In genomic region chr22:41957941-41958556, GRCh38 we compare ENCODE assay signal across 11 cellular contexts. TPM values are rescaled to one million over a fixed set of nuclear protein-coding genes. Genes with fewer than 3 reads are reported as not detected.
DNase-seq lines count a peak whose midpoint lies in the region; ATAC-seq, FAIRE-seq and TF ChIP-seq lines count a peak whose summit lies in the region.
"Had no signal": no experiment of that assay in that cellular context is flagged by ENCODE, and none has a peak within 500 bp of the region (broad histone marks: within the 10 kb centered on the region; RNA-seq: fewer than 3 reads in every experiment).

No MANE protein-coding gene starts in this region.

- FAIRE-seq in D721Med (lab: Jason Lieb, UNC) = no peak

- no peak for DNase-seq in activated T-cell treated with anti-CD3 and anti-CD28 coated beads, Interleukin-2, amount 50 U/mL, for 72 hours
- no peak for DNase-seq in activated T-cell treated with anti-CD3 and anti-CD28 coated beads, Interleukin-2, amount 50 U/mL, for 24 hours
- DNase-seq in activated T-helper 1 cell treated with anti-CD3 and anti-CD28 coated beads, Interleukin-12 subunit alpha, Interleukin-12 subunit beta, Interleukin-2, Interleukin-4 antibody, amounts not matched to agents 30 ng/mL and 10 ng/mL and 1 ng/mL, durations not matched to agents 14 hours and 24 hours and 36 hours (ENCODE audit: low spot score) = no peak
- DNase-seq in thoracic aorta (ENCODE audit: low spot score) = no peak
- no peak for DNase-seq in central memory CD4-positive, alpha-beta T cell
- DNase-seq in NOMO-1 treated with DMSO at 0.1 percent for 48 hours (lab: John Stamatoyannopoulos, UW; ENCODE audit: unreplicated experiment) = no peak
- DNase-seq in D721Med (ENCODE audit: insufficient read length, low spot score) = no peak
- DNase-seq: NCI-H1436 treated with DMSO at 0.1 percent for 48 hours had no signal

- no peak overlapping the region for H3K27ac ChIP-seq in thoracic aorta
- H3K27ac ChIP-seq: epithelial cell of prostate, SJSA1 had no signal

- peak overlapping the region in 1 of 2 donors; percentile 27 for H3K4me3 Mint-ChIP-seq in activated T-cell treated with anti-CD3 and anti-CD28 coated beads, Interleukin-2, amount 50 U/mL, for 72 hours
- H3K4me3 Mint-ChIP-seq in activated T-cell treated with anti-CD3 and anti-CD28 coated beads, Interleukin-2, amount 50 U/mL, for 24 hours = no peak overlapping the region
- no peak overlapping the region for H3K4me3 Mint-ChIP-seq in activated T-helper 1 cell treated with anti-CD3 and anti-CD28 coated beads, Interleukin-12 subunit alpha, Interleukin-12 subunit beta, Interleukin-2, Interleukin-4 antibody, amounts not matched to agents 30 ng/mL and 10 ng/mL and 1 ng/mL, durations not matched to agents 14 hours and 24 hours and 36 hours

- H3K9me3 ChIP-seq in iPS-18c (ENCODE audit: control insufficient read depth, insufficient read depth, low read length) (no peaks in the 10 kb centered on the region), thoracic aorta (no peaks in the 10 kb centered on the region)
- H3K9me3 ChIP-seq: SJSA1 had no signal

- peak overlapping the region; percentile 31; the same call in 1 of the 2 replicates for H3K4me3 ChIP-seq in iPS-18c (ENCODE audit: insufficient read depth, low read depth, low read length)
- peak overlapping the region; percentile 41 for H3K4me3 ChIP-seq in thoracic aorta
- H3K4me3 ChIP-seq: SJSA1 had no signal

- H3K27me3 Mint-ChIP-seq in activated T-cell treated with anti-CD3 and anti-CD28 coated beads, Interleukin-2, amount 50 U/mL, for 72 hours (ENCODE audit: low read depth) = no peaks in the 10 kb centered on the region
- no peaks in the 10 kb centered on the region for H3K27me3 Mint-ChIP-seq in activated T-cell treated with anti-CD3 and anti-CD28 coated beads, Interleukin-2, amount 50 U/mL, for 24 hours
- peaks cover 4% of the 10 kb centered on the region for H3K27me3 Mint-ChIP-seq in activated T-helper 1 cell treated with anti-CD3 and anti-CD28 coated beads, Interleukin-12 subunit alpha, Interleukin-12 subunit beta, Interleukin-2, Interleukin-4 antibody, amounts not matched to agents 30 ng/mL and 10 ng/mL and 1 ng/mL, durations not matched to agents 14 hours and 24 hours and 36 hours (ENCODE audit: insufficient read depth)

- H3K27ac Mint-ChIP-seq in activated T-cell treated with anti-CD3 and anti-CD28 coated beads, Interleukin-2, amount 50 U/mL, for 72 hours = no peak overlapping the region
- no peak overlapping the region for H3K27ac Mint-ChIP-seq in activated T-cell treated with anti-CD3 and anti-CD28 coated beads, Interleukin-2, amount 50 U/mL, for 24 hours
- H3K27ac Mint-ChIP-seq in activated T-helper 1 cell treated with anti-CD3 and anti-CD28 coated beads, Interleukin-12 subunit alpha, Interleukin-12 subunit beta, Interleukin-2, Interleukin-4 antibody, amounts not matched to agents 30 ng/mL and 10 ng/mL and 1 ng/mL, durations not matched to agents 14 hours and 24 hours and 36 hours = peak overlapping the region; percentile 8

- H3K9me3 Mint-ChIP-seq in activated T-cell treated with anti-CD3 and anti-CD28 coated beads, Interleukin-2, amount 50 U/mL, for 72 hours = no peaks in the 10 kb centered on the region
- no peaks in the 10 kb centered on the region for H3K9me3 Mint-ChIP-seq in activated T-cell treated with anti-CD3 and anti-CD28 coated beads, Interleukin-2, amount 50 U/mL, for 24 hours
- no peaks in the 10 kb centered on the region for H3K9me3 Mint-ChIP-seq in activated T-helper 1 cell treated with anti-CD3 and anti-CD28 coated beads, Interleukin-12 subunit alpha, Interleukin-12 subunit beta, Interleukin-2, Interleukin-4 antibody, amounts not matched to agents 30 ng/mL and 10 ng/mL and 1 ng/mL, durations not matched to agents 14 hours and 24 hours and 36 hours

- H3K4me1 ChIP-seq in thoracic aorta (ENCODE audit: control insufficient read depth in 1 of 2, low read depth in 2 of 2) = peaks cover 0 to 4% of the 10 kb centered on the region in 2 donors
- H3K4me1 ChIP-seq: SJSA1 had no signal

- H3K36me3 Mint-ChIP-seq in activated T-cell treated with anti-CD3 and anti-CD28 coated beads, Interleukin-2, amount 50 U/mL, for 72 hours (ENCODE audit: insufficient read depth in 2 of 2) = no peaks in the 10 kb centered on the region
- no peaks in the 10 kb centered on the region for H3K36me3 Mint-ChIP-seq in activated T-cell treated with anti-CD3 and anti-CD28 coated beads, Interleukin-2, amount 50 U/mL, for 24 hours (ENCODE audit: low read depth)
- H3K36me3 Mint-ChIP-seq in activated T-helper 1 cell treated with anti-CD3 and anti-CD28 coated beads, Interleukin-12 subunit alpha, Interleukin-12 subunit beta, Interleukin-2, Interleukin-4 antibody, amounts not matched to agents 30 ng/mL and 10 ng/mL and 1 ng/mL, durations not matched to agents 14 hours and 24 hours and 36 hours (ENCODE audit: low read depth) = no peaks in the 10 kb centered on the region

- H3K4me1 Mint-ChIP-seq in activated T-cell treated with anti-CD3 and anti-CD28 coated beads, Interleukin-2, amount 50 U/mL, for 72 hours (ENCODE audit: low read depth) = peaks cover 6% of the 10 kb centered on the region
- peaks cover 4% of the 10 kb centered on the region for H3K4me1 Mint-ChIP-seq in activated T-cell treated with anti-CD3 and anti-CD28 coated beads, Interleukin-2, amount 50 U/mL, for 24 hours (ENCODE audit: low read depth)
- peaks cover 5% of the 10 kb centered on the region for H3K4me1 Mint-ChIP-seq in activated T-helper 1 cell treated with anti-CD3 and anti-CD28 coated beads, Interleukin-12 subunit alpha, Interleukin-12 subunit beta, Interleukin-2, Interleukin-4 antibody, amounts not matched to agents 30 ng/mL and 10 ng/mL and 1 ng/mL, durations not matched to agents 14 hours and 24 hours and 36 hours (ENCODE audit: low read depth)

- H3K36me3 ChIP-seq in thoracic aorta = no peaks in the 10 kb centered on the region
- H3K36me3 ChIP-seq: SJSA1 had no signal

- peak; percentile 55 to 56 for ATAC-seq in activated T-cell treated with anti-CD3 and anti-CD28 coated beads, Interleukin-2, amount 50 U/mL, for 72 hours (replicated peaks in 1 of 2)
- ATAC-seq in thoracic aorta (ENCODE audit: insufficient number of reproducible peaks, low FRiP score, low read depth) = no peak

- intact Hi-C loops in activated T-helper 1 cell treated with anti-CD3 and anti-CD28 coated beads, Interleukin-12 subunit alpha, Interleukin-12 subunit beta, Interleukin-2, Interleukin-4 antibody, amounts not matched to agents 30 ng/mL and 10 ng/mL and 1 ng/mL, durations not matched to agents 14 hours and 24 hours and 36 hours (cut with micrococcal nuclease) = loop anchor here (1.0 kb wide), 4 partner anchors 11 to 212 kb away; partner anchors contain the start of genes CENPM and NAGA

- no peaks in the 10 kb centered on the region for H3K27me3 ChIP-seq in thoracic aorta (replicated peaks; ENCODE audit: insufficient read depth)
- H3K27me3 ChIP-seq: SJSA1 had no signal

- TF ChIP-seq CTCF in thoracic aorta (IDR thresholded peaks at IDR 0.05) (no peak), D721Med (IDR thresholded peaks at IDR 0.05; ENCODE audit: insufficient read depth, missing control alignments) (no peak)

RNA-seq across cellular contexts. Expression of gene CENPM, which starts 11.1 kb away (rescaled TPM):
- 10 to 100 TPM; 66.1 to 74.5 TPM for total RNA-seq in activated T-cell treated with anti-CD3 and anti-CD28 coated beads, Interleukin-2, amount 50 U/mL, for 72 hours
- total RNA-seq in activated T-helper 1 cell treated with anti-CD3 and anti-CD28 coated beads, Interleukin-12 subunit alpha, Interleukin-12 subunit beta, Interleukin-2, Interleukin-4 antibody, amounts not matched to agents 30 ng/mL and 10 ng/mL and 1 ng/mL, durations not matched to agents 14 hours and 24 hours and 36 hours = 82.0 and 84.6 TPM in 2 replicates
- not detected for total RNA-seq in thoracic aorta

RNA-seq across cellular contexts. Expression of gene SEPTIN3, which starts 11.2 kb away (rescaled TPM):
- 1 to 10 TPM; 4.5 to 4.7 TPM for total RNA-seq in activated T-cell treated with anti-CD3 and anti-CD28 coated beads, Interleukin-2, amount 50 U/mL, for 72 hours
- 7.0 and 7.9 TPM in 2 replicates for total RNA-seq in activated T-helper 1 cell treated with anti-CD3 and anti-CD28 coated beads, Interleukin-12 subunit alpha, Interleukin-12 subunit beta, Interleukin-2, Interleukin-4 antibody, amounts not matched to agents 30 ng/mL and 10 ng/mL and 1 ng/mL, durations not matched to agents 14 hours and 24 hours and 36 hours
- total RNA-seq in thoracic aorta = not detected
- total RNA-seq: SJSA1 had no signal

RNA-seq across cellular contexts. Expression of gene TNFRSF13C, which starts 31.4 kb away (rescaled TPM):
- total RNA-seq in activated T-cell treated with anti-CD3 and anti-CD28 coated beads, Interleukin-2, amount 50 U/mL, for 72 hours = 1 to 10 TPM; 6.1 to 7.3 TPM
- total RNA-seq in activated T-helper 1 cell treated with anti-CD3 and anti-CD28 coated beads, Interleukin-12 subunit alpha, Interleukin-12 subunit beta, Interleukin-2, Interleukin-4 antibody, amounts not matched to agents 30 ng/mL and 10 ng/mL and 1 ng/mL, durations not matched to agents 14 hours and 24 hours and 36 hours = 3.0 and 3.2 TPM in 2 replicates
- total RNA-seq in thoracic aorta = not detected

RNA-seq across cellular contexts. Expression of gene WBP2NL, which starts 40.5 kb away (rescaled TPM):
- total RNA-seq in activated T-cell treated with anti-CD3 and anti-CD28 coated beads, Interleukin-2, amount 50 U/mL, for 72 hours = 1 to 10 TPM; 3.9 to 4.3 TPM
- 1.5 and 2.3 TPM in 2 replicates for total RNA-seq in activated T-helper 1 cell treated with anti-CD3 and anti-CD28 coated beads, Interleukin-12 subunit alpha, Interleukin-12 subunit beta, Interleukin-2, Interleukin-4 antibody, amounts not matched to agents 30 ng/mL and 10 ng/mL and 1 ng/mL, durations not matched to agents 14 hours and 24 hours and 36 hours
- 1 to 10 TPM in 1 of 2 donors, not detected in 1; 1.3 TPM for total RNA-seq in thoracic aorta
- total RNA-seq: SJSA1 had no signal

Comparison
In these comparisons a context has a peak if more than half of its experiments do, and no peak if none do; other contexts are left out.
1. RNA of gene CENPM, which starts 11.1 kb away (total RNA-seq): 82.0 to 84.6 TPM in activated T-helper 1 cell treated with anti-CD3 and anti-CD28 coated beads, Interleukin-12 subunit alpha, Interleukin-12 subunit beta, Interleukin-2, Interleukin-4 antibody, amounts not matched to agents 30 ng/mL and 10 ng/mL and 1 ng/mL, durations not matched to agents 14 hours and 24 hours and 36 hours and 66.1 to 74.5 TPM in activated T-cell treated with anti-CD3 and anti-CD28 coated beads, Interleukin-2, amount 50 U/mL, for 72 hours; not detected in thoracic aorta; every median in the first group is over 10 times any median in the second.